In genomic region chr11:13759050-13759449, GRCh38 we compare ENCODE assay signal across 22 cellular contexts.
DNase-seq lines count a peak whose midpoint lies in the region; ATAC-seq and TF ChIP-seq lines count a peak whose summit lies in the region.
"Had no signal": no experiment of that assay in that cellular context is flagged by ENCODE, and none has a peak within 500 bp of the region (broad histone marks: within the 10 kb centered on the region; RNA-seq: fewer than 3 reads in every experiment).

No MANE protein-coding gene starts in this region.

- H2AFZ ChIP-seq in GM23338 (peak overlapping the region; percentile 89), neural progenitor cell (replicated peaks) (peak overlapping the region; percentile 73)

- no peak overlapping the region for H3K4me3 Mint-ChIP-seq in GM23338
- H3K4me3 Mint-ChIP-seq in neural progenitor cell = no peak overlapping the region
- no peak overlapping the region for H3K4me3 Mint-ChIP-seq in glutamatergic neuron (ENCODE audit: unreplicated experiment)
- H3K4me3 Mint-ChIP-seq: CD14-positive monocyte; CD4-positive, alpha-beta T cell; CD8-positive, alpha-beta memory T cell had no signal

- no peak for DNase-seq in GM23338 (ENCODE audit: low spot score)
- no peak for DNase-seq in neural progenitor cell (ENCODE audit: low spot score)
- DNase-seq in spleen = no peak
- DNase-seq in glutamatergic neuron = no peak
- DNase-seq: 8988T; ACHN; AML-193; BE2C; CD4-positive, alpha-beta T cell; CD8-positive, alpha-beta memory T cell; DMS 273 treated with DMSO at 0.1 percent for 48 hours; DMS79; EL; GF-D8; GOT3; H7 had no signal

- no peak for TF ChIP-seq POLR2A in spleen (IDR thresholded peaks at IDR 0.05)

- H3K27me3 ChIP-seq in GM23338 (ENCODE audit: insufficient read depth) (no peaks in the 10 kb centered on the region), neural progenitor cell (no peaks in the 10 kb centered on the region), spleen (replicated peaks in 1 of 7) (no peaks in the 10 kb centered on the region)
- H3K27me3 ChIP-seq: BE2C; BLaER1 treated with 17β-estradiol and CSF1 and Interleukin-3, amounts not matched to agents 10 nM and 100 nM had no signal

- WGBS in spleen, 5 donors = 83 to 94% (median 91%) methylated on average over 9 of the region's 9 CpGs

- no peak for TF ChIP-seq CTCF in GM23338 (conservative IDR thresholded peaks at IDR 0.05; ENCODE audit: low read depth in 2 of 2)
- TF ChIP-seq CTCF in neural progenitor cell (IDR thresholded peaks at IDR 0.05) = no peak
- no peak for TF ChIP-seq CTCF in spleen (IDR thresholded peaks at IDR 0.05 in 8 of 11, conservative IDR thresholded peaks at IDR 0.05 in 3 of 11)
- TF ChIP-seq CTCF in glutamatergic neuron (IDR thresholded peaks at IDR 0.05; ENCODE audit: partially characterized antibody, unreplicated experiment) = no peak

- H4K20me1 ChIP-seq in GM23338 (replicated peaks; ENCODE audit: insufficient read depth) (no peaks in the 10 kb centered on the region), neural progenitor cell (ENCODE audit: low read depth) (no peaks in the 10 kb centered on the region)
- H4K20me1 ChIP-seq: BLaER1 treated with 17β-estradiol and CSF1 and Interleukin-3, amounts not matched to agents 10 nM and 100 nM had no signal

- H3K9me3 Mint-ChIP-seq in GM23338 = no peaks in the 10 kb centered on the region
- H3K9me3 Mint-ChIP-seq in neural progenitor cell = no peaks in the 10 kb centered on the region
- no peaks in the 10 kb centered on the region for H3K9me3 Mint-ChIP-seq in glutamatergic neuron (ENCODE audit: unreplicated experiment)
- H3K9me3 Mint-ChIP-seq: CD4-positive, alpha-beta T cell; CD8-positive, alpha-beta memory T cell had no signal

- no peak overlapping the region for H3K9ac ChIP-seq in neural progenitor cell
- H3K9ac ChIP-seq: BLaER1 treated with 17β-estradiol and CSF1 and Interleukin-3, amounts not matched to agents 10 nM and 100 nM had no signal

- H3F3A ChIP-seq in GM23338 (replicated peaks; ENCODE audit: low read depth) (no peaks in the 10 kb centered on the region), neural progenitor cell (ENCODE audit: low read depth) (no peaks in the 10 kb centered on the region)

- no peaks in the 10 kb centered on the region for H3K27me3 Mint-ChIP-seq in GM23338 (ENCODE audit: insufficient read depth, low read depth, poor library complexity)
- no peaks in the 10 kb centered on the region for H3K27me3 Mint-ChIP-seq in neural progenitor cell (ENCODE audit: insufficient read depth, low read depth)
- peaks cover 3% of the 10 kb centered on the region for H3K27me3 Mint-ChIP-seq in glutamatergic neuron (ENCODE audit: unreplicated experiment)
- H3K27me3 Mint-ChIP-seq: CD4-positive, alpha-beta T cell had no signal

- H3K4me1 ChIP-seq in GM23338 (ENCODE audit: insufficient read depth) (no peaks in the 10 kb centered on the region), neural progenitor cell (peaks cover 7% of the 10 kb centered on the region), spleen (no peaks in the 10 kb centered on the region)
- H3K4me1 ChIP-seq: A549; BE2C; BLaER1 treated with 17β-estradiol and CSF1 and Interleukin-3, amounts not matched to agents 10 nM and 100 nM had no signal

- no peak for TF ChIP-seq EP300 in Ishikawa (IDR thresholded peaks at IDR 0.05; ENCODE audit: borderline replicate concordance)

- no peaks in the 10 kb centered on the region for H3K36me3 Mint-ChIP-seq in GM23338 (ENCODE audit: low read depth)
- no peaks in the 10 kb centered on the region for H3K36me3 Mint-ChIP-seq in neural progenitor cell
- no peaks in the 10 kb centered on the region for H3K36me3 Mint-ChIP-seq in glutamatergic neuron (ENCODE audit: unreplicated experiment)
- H3K36me3 Mint-ChIP-seq: CD14-positive monocyte; CD8-positive, alpha-beta memory T cell had no signal

- no peak overlapping the region for H3K4me3 ChIP-seq in GM23338
- no peak overlapping the region for H3K4me3 ChIP-seq in neural progenitor cell
- no peak overlapping the region for H3K4me3 ChIP-seq in spleen
- H3K4me3 ChIP-seq: A549; BLaER1 treated with 17β-estradiol and CSF1 and Interleukin-3, amounts not matched to agents 10 nM and 100 nM had no signal

- H3K36me3 ChIP-seq in GM23338 (ENCODE audit: insufficient read depth) (no peaks in the 10 kb centered on the region), neural progenitor cell (no peaks in the 10 kb centered on the region), spleen (no peaks in the 10 kb centered on the region)
- H3K36me3 ChIP-seq: BE2C; BLaER1 treated with 17β-estradiol and CSF1 and Interleukin-3, amounts not matched to agents 10 nM and 100 nM had no signal

- H3K27ac Mint-ChIP-seq in GM23338 (no peak overlapping the region), neural progenitor cell (no peak overlapping the region), glutamatergic neuron (ENCODE audit: unreplicated experiment) (no peak overlapping the region)
- H3K27ac Mint-ChIP-seq: CD14-positive monocyte; CD4-positive, alpha-beta T cell; CD8-positive, alpha-beta memory T cell had no signal

- H3K79me2 ChIP-seq in GM23338 (replicated peaks; ENCODE audit: insufficient read depth) (no peaks in the 10 kb centered on the region), neural progenitor cell (ENCODE audit: low read depth) (no peaks in the 10 kb centered on the region)

- H3K4me2 ChIP-seq in GM23338 (no peak overlapping the region), neural progenitor cell (no peak overlapping the region)
- H3K4me2 ChIP-seq: A549; BLaER1 treated with 17β-estradiol and CSF1 and Interleukin-3, amounts not matched to agents 10 nM and 100 nM had no signal

- ATAC-seq in GM23338 = no peak
- no peak for ATAC-seq in HG02938 (IDR thresholded peaks at IDR 0.05; ENCODE audit: unreplicated experiment)
- ATAC-seq: A549, HCT116 had no signal

- H3K9me3 ChIP-seq in neural progenitor cell (ENCODE audit: low read depth) = no peaks in the 10 kb centered on the region
- no peaks in the 10 kb centered on the region for H3K9me3 ChIP-seq in spleen
- H3K9me3 ChIP-seq: A549; BE2C; BLaER1 treated with 17β-estradiol and CSF1 and Interleukin-3, amounts not matched to agents 10 nM and 100 nM had no signal

- H3K9me2 ChIP-seq in GM23338 (ENCODE audit: insufficient read depth) = peaks cover 12% of the 10 kb centered on the region; the same call in 1 of the 2 replicates

- no peak overlapping the region for H3K27ac ChIP-seq in GM23338 (ENCODE audit: low read depth)
- H3K27ac ChIP-seq in neural progenitor cell = no peak overlapping the region
- no peak overlapping the region for H3K27ac ChIP-seq in spleen
- H3K27ac ChIP-seq: A549; BLaER1 treated with 17β-estradiol and CSF1 and Interleukin-3, amounts not matched to agents 10 nM and 100 nM had no signal

- H3K4me1 Mint-ChIP-seq in GM23338 (peaks cover 2% of the 10 kb centered on the region), neural progenitor cell (no peaks in the 10 kb centered on the region), glutamatergic neuron (ENCODE audit: low read depth, unreplicated experiment) (no peaks in the 10 kb centered on the region)
- H3K4me1 Mint-ChIP-seq: CD14-positive monocyte; CD8-positive, alpha-beta memory T cell had no signal

- intact Hi-C loops in spleen (cut with DNase I; ENCODE audit: low total_unique reads) = no loop called here

- TF ChIP-seq RAD21 in Ishikawa (IDR thresholded peaks at IDR 0.05; ENCODE audit: low read depth) = no peak

TF ChIP-seq in GM23338, 12 proteins besides CTCF, POLR2A, EP300 and RAD21 (continues in another document):
- TF ChIP-seq, protein P1, sequence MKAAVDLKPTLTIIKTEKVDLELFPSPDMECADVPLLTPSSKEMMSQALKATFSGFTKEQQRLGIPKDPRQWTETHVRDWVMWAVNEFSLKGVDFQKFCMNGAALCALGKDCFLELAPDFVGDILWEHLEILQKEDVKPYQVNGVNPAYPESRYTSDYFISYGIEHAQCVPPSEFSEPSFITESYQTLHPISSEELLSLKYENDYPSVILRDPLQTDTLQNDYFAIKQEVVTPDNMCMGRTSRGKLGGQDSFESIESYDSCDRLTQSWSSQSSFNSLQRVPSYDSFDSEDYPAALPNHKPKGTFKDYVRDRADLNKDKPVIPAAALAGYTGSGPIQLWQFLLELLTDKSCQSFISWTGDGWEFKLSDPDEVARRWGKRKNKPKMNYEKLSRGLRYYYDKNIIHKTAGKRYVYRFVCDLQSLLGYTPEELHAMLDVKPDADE (IDR thresholded peaks at IDR 0.05) = no peak
- no peak for TF ChIP-seq NANOG (IDR thresholded peaks at IDR 0.05; ENCODE audit: borderline replicate concordance)

TF ChIP-seq in Ishikawa, 13 proteins besides CTCF, POLR2A, EP300 and RAD21:
- TF ChIP-seq REST (IDR thresholded peaks at IDR 0.05; ENCODE audit: low read depth) = peak; percentile 17; the same call in 1 of the 2 replicates
- no peak for TF ChIP-seq CEBPB (IDR thresholded peaks at IDR 0.05)
- TF ChIP-seq MAX (IDR thresholded peaks at IDR 0.05) = no peak
